Comparison of ENCODE assay signal across 8 cellular contexts in genomic region chr15:90686435-90687218, GRCh38. TPM values are rescaled to one million over a fixed set of nuclear protein-coding genes. Genes with fewer than 3 reads are reported as not detected.
DNase-seq lines count a peak whose midpoint lies in the region; ATAC-seq and TF ChIP-seq lines count a peak whose summit lies in the region.

No MANE protein-coding gene starts in this region.

- peak overlapping the region; percentile 69 for H3K4me3 Mint-ChIP-seq in activated naive CD8-positive, alpha-beta T cell treated with anti-CD3 and anti-CD28 coated beads, Interleukin-2, amount 10 ng/mL, durations not matched to agents 7 days and 5 days

- in situ Hi-C loops in GM13977 (cut with MboI; ENCODE audit: low pct_unique_long_range_greater_than_20kb, low sequenced_read_pairs, unreplicated experiment): no loop called here

- H3K36me3 ChIP-seq in vagina: no peaks in the 10 kb centered on the region
- no peaks in the 10 kb centered on the region for H3K36me3 ChIP-seq in MG63

- no peaks in the 10 kb centered on the region for H3K9me3 ChIP-seq in vagina
- peaks cover 4% of the 10 kb centered on the region for H3K9me3 ChIP-seq in MG63

- no peak overlapping the region for H3K27ac ChIP-seq in vagina

- ATAC-seq in GM21381 (IDR thresholded peaks at IDR 0.05; ENCODE audit: unreplicated experiment): peak; percentile 86
- peak; percentile 82 for ATAC-seq in HG03469 (IDR thresholded peaks at IDR 0.05; ENCODE audit: unreplicated experiment)
- peak; percentile 95 for ATAC-seq in activated naive CD8-positive, alpha-beta T cell treated with anti-CD3 and anti-CD28 coated beads, Interleukin-2, amount 10 ng/mL, durations not matched to agents 7 days and 5 days (ENCODE audit: low read depth)

- TF ChIP-seq CTCF in GM13977 (IDR thresholded peaks at IDR 0.05; ENCODE audit: extremely low read depth, insufficient read depth, missing control alignments) (no peak), vagina (IDR thresholded peaks at IDR 0.05) (no peak)

- H3K36me3 Mint-ChIP-seq in activated naive CD8-positive, alpha-beta T cell treated with anti-CD3 and anti-CD28 coated beads, Interleukin-2, amount 10 ng/mL, durations not matched to agents 7 days and 5 days: peaks cover 16% of the 10 kb centered on the region

- intact Hi-C loops in vagina (cut with DNase I): no loop called here

- H3K4me1 Mint-ChIP-seq in activated naive CD8-positive, alpha-beta T cell treated with anti-CD3 and anti-CD28 coated beads, Interleukin-2, amount 10 ng/mL, durations not matched to agents 7 days and 5 days: peaks cover 40% of the 10 kb centered on the region

- H3K4me1 ChIP-seq in vagina: no peaks in the 10 kb centered on the region

- no peaks in the 10 kb centered on the region for H3K27me3 Mint-ChIP-seq in activated naive CD8-positive, alpha-beta T cell treated with anti-CD3 and anti-CD28 coated beads, Interleukin-2, amount 10 ng/mL, durations not matched to agents 7 days and 5 days

- POLR2A ChIA-PET in activated naive CD8-positive, alpha-beta T cell treated with anti-CD3 and anti-CD28 coated beads, Interleukin-2, amount 10 ng/mL, durations not matched to agents 7 days and 5 days (lab: Charles Lee): interaction anchor here (0.8 to 3.0 kb wide), 8 partner anchors 10 to 37 kb away, joined by 3 to 25 read pairs (median 6); no protein-coding TSS in a partner anchor

- DNase-seq in GM13977 (ENCODE audit: low spot score) (peak; percentile 61), vagina (ENCODE audit: extremely low spot score in 2 of 2) (no peak), MG63 (no peak), kidney tubule cell (ENCODE audit: low spot score) (no peak)
- no peak for DNase-seq in activated naive CD8-positive, alpha-beta T cell treated with anti-CD3 and anti-CD28 coated beads, Interleukin-2, amount 10 ng/mL, durations not matched to agents 7 days and 5 days
- DNase-seq in stimulated activated CD8-positive, alpha-beta memory T cell treated with anti-CD3 and anti-CD28 coated beads, Interleukin-4, amount 100 ng/mL, for 48 hours: no peak

- H3K27me3 ChIP-seq in vagina (no peaks in the 10 kb centered on the region), MG63 (no peaks in the 10 kb centered on the region)

- H3K27ac Mint-ChIP-seq in activated naive CD8-positive, alpha-beta T cell treated with anti-CD3 and anti-CD28 coated beads, Interleukin-2, amount 10 ng/mL, durations not matched to agents 7 days and 5 days: peak overlapping the region; percentile 96

- H3K9me3 Mint-ChIP-seq in activated naive CD8-positive, alpha-beta T cell treated with anti-CD3 and anti-CD28 coated beads, Interleukin-2, amount 10 ng/mL, durations not matched to agents 7 days and 5 days: peaks cover 2% of the 10 kb centered on the region

- H3K4me3 ChIP-seq in vagina (no peak overlapping the region), MG63 (no peak overlapping the region)

- TF ChIP-seq POLR2A in vagina (IDR thresholded peaks at IDR 0.05): no peak

RNA-seq across cellular contexts. Expression of gene BLM, which starts 30.5 kb away (rescaled TPM):
- 10 to 100 TPM; 36.6 to 41.0 TPM for total RNA-seq in activated naive CD8-positive, alpha-beta T cell treated with anti-CD3 and anti-CD28 coated beads, Interleukin-2, amount 10 ng/mL, durations not matched to agents 7 days and 5 days
- 1.7 TPM for total RNA-seq in vagina
- 11.3 and 26.4 TPM in 2 replicates for total RNA-seq in MG63 (2014; rRNA removed; shearing (Covaris generic); ENCODE audit: low replicate concordance)
